19 cellular contexts compared by ENCODE assay signal in the genomic region with DNA sequence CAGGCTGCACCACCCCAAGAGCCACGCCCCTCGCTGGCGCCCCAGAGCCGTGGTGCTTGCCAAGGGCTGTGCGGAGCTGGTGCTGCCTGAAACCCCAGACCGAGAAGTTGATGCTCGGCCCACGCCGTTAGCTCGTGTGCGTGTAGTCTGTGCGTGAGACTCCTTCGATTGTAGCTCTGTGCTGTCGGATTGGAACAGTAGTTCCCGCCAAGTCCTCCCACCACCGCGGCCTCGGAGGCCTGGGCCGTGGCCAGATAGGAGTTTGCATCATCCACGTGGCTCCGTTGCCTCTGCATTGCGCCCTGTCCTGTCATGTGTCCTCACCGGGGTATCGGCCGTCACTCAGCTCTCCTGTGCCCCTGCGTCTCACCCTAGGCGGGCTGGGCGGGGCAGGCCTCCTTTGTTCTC. TPM values are rescaled to one million over a fixed set of nuclear protein-coding genes. Genes with fewer than 3 reads are reported as not detected.
A peak's percentile ranks its signal among the peaks of the same experiment; 100 is the strongest.
DNase-seq lines count a peak whose midpoint lies in the region; ATAC-seq and TF ChIP-seq lines count a peak whose summit lies in the region.
"Had no signal": no experiment of that assay in that cellular context is flagged by ENCODE, and none has a peak within 500 bp of the region (broad histone marks: within the 10 kb centered on the region; RNA-seq: fewer than 3 reads in every experiment).

No MANE protein-coding gene starts in this region.

- no peak overlapping the region for H3K4me3 Mint-ChIP-seq in activated naive CD4-positive, alpha-beta T cell treated with anti-CD3 and anti-CD28 coated beads, Interleukin-2, amount 10 ng/mL, durations not matched to agents 7 days and 5 days
- no peak overlapping the region for H3K4me3 Mint-ChIP-seq in activated naive CD4-positive, alpha-beta T cell treated with anti-CD3 and anti-CD28 coated beads for 36 hours
- no peak overlapping the region for H3K4me3 Mint-ChIP-seq in activated naive CD8-positive, alpha-beta T cell treated with anti-CD3 and anti-CD28 coated beads, Interleukin-2, amount 50 U/mL, for 24 hours
- H3K4me3 Mint-ChIP-seq: stimulated activated naive CD8-positive, alpha-beta T cell treated with anti-CD3 and anti-CD28 coated beads, Interleukin-15, Interleukin-2, amounts not matched to agents 100 ng/mL and 50 ng/mL, for 24 hours had no signal

- peak overlapping the region; percentile 20 for H3K27ac Mint-ChIP-seq in activated naive CD4-positive, alpha-beta T cell treated with anti-CD3 and anti-CD28 coated beads, Interleukin-2, amount 10 ng/mL, durations not matched to agents 7 days and 5 days
- H3K27ac Mint-ChIP-seq in activated naive CD4-positive, alpha-beta T cell treated with anti-CD3 and anti-CD28 coated beads for 36 hours = no peak overlapping the region
- H3K27ac Mint-ChIP-seq in activated naive CD8-positive, alpha-beta T cell treated with anti-CD3 and anti-CD28 coated beads, Interleukin-2, amount 50 U/mL, for 24 hours = peak overlapping the region; percentile 61
- H3K27ac Mint-ChIP-seq: stimulated activated naive CD8-positive, alpha-beta T cell treated with anti-CD3 and anti-CD28 coated beads, Interleukin-15, Interleukin-2, amounts not matched to agents 100 ng/mL and 50 ng/mL, for 24 hours had no signal

- intact Hi-C loops in activated naive CD4-positive, alpha-beta T cell treated with anti-CD3 and anti-CD28 coated beads for 36 hours (cut with micrococcal nuclease) = no loop called here
- intact Hi-C loops in left colon (cut with DNase I, micrococcal nuclease) = no loop called here
- intact Hi-C loops in spleen (cut with DNase I; ENCODE audit: low total_unique reads) = no loop called here

- no peak for DNase-seq in activated naive CD4-positive, alpha-beta T cell treated with anti-CD3 and anti-CD28 coated beads, Interleukin-2, amount 10 ng/mL, durations not matched to agents 7 days and 5 days
- DNase-seq in activated naive CD4-positive, alpha-beta T cell treated with anti-CD3 and anti-CD28 coated beads for 36 hours = no peak
- no peak for DNase-seq in activated naive CD8-positive, alpha-beta T cell treated with anti-CD3 and anti-CD28 coated beads, Interleukin-2, amount 50 U/mL, for 24 hours
- DNase-seq in left colon = peak in 1 of 2 donors; percentile 18
- DNase-seq in spleen = peak; percentile 58
- DNase-seq in activated CD8-positive, alpha-beta memory T cell treated with anti-CD3 and anti-CD28 coated beads, Interleukin-2, amount 50 U/mL, for 48 hours = no peak
- DNase-seq in AML-193 (lab: John Stamatoyannopoulos, UW) = no peak
- DNase-seq: 8988T; esophagus squamous epithelium; NCI-H1694; occipital lobe; SK-N-SH; stimulated activated CD4-positive, alpha-beta T cell treated with anti-CD3 and anti-CD28 coated beads, Interleukin-1b, Interleukin-23, amount 100 ng/mL, for 48 hours had no signal

- H3K9me3 Mint-ChIP-seq in activated naive CD4-positive, alpha-beta T cell treated with anti-CD3 and anti-CD28 coated beads, Interleukin-2, amount 10 ng/mL, durations not matched to agents 7 days and 5 days = peaks cover 8% of the 10 kb centered on the region
- peaks cover 8% of the 10 kb centered on the region for H3K9me3 Mint-ChIP-seq in activated naive CD4-positive, alpha-beta T cell treated with anti-CD3 and anti-CD28 coated beads for 36 hours
- peaks cover 19% of the 10 kb centered on the region for H3K9me3 Mint-ChIP-seq in activated naive CD8-positive, alpha-beta T cell treated with anti-CD3 and anti-CD28 coated beads, Interleukin-2, amount 50 U/mL, for 24 hours

- H3K4me1 ChIP-seq in spleen = peaks cover 0 to 7% (median 2%) of the 10 kb centered on the region in 6 donors
- H3K4me1 ChIP-seq: BLaER1 had no signal

- no peak for ATAC-seq in activated naive CD8-positive, alpha-beta T cell treated with anti-CD3 and anti-CD28 coated beads, Interleukin-2, amount 50 U/mL, for 24 hours
- ATAC-seq in left colon (peak; percentile 13), GM18909 (IDR thresholded peaks at IDR 0.05; ENCODE audit: poor library complexity, unreplicated experiment) (no peak)
- ATAC-seq: activated CD4-positive, CD25-positive, alpha-beta regulatory T cell treated with anti-CD3 and anti-CD28 coated beads, Interleukin-2, amount 50 U/mL, for 24 hours had no signal

- TF ChIP-seq POLR2A in spleen (IDR thresholded peaks at IDR 0.05) = no peak

- H3K27me3 Mint-ChIP-seq in activated naive CD4-positive, alpha-beta T cell treated with anti-CD3 and anti-CD28 coated beads, Interleukin-2, amount 10 ng/mL, durations not matched to agents 7 days and 5 days = no peaks in the 10 kb centered on the region
- no peaks in the 10 kb centered on the region for H3K27me3 Mint-ChIP-seq in activated naive CD4-positive, alpha-beta T cell treated with anti-CD3 and anti-CD28 coated beads for 36 hours (ENCODE audit: low read depth)
- no peaks in the 10 kb centered on the region for H3K27me3 Mint-ChIP-seq in activated naive CD8-positive, alpha-beta T cell treated with anti-CD3 and anti-CD28 coated beads, Interleukin-2, amount 50 U/mL, for 24 hours
- H3K27me3 Mint-ChIP-seq: stimulated activated naive CD8-positive, alpha-beta T cell treated with anti-CD3 and anti-CD28 coated beads, Interleukin-15, Interleukin-2, amounts not matched to agents 100 ng/mL and 50 ng/mL, for 24 hours had no signal

- no peaks in the 10 kb centered on the region for H3K27me3 ChIP-seq in spleen (replicated peaks in 1 of 7)
- H3K27me3 ChIP-seq: BLaER1, esophagus squamous epithelium, tibial nerve had no signal

- no peak overlapping the region for H3K27ac ChIP-seq in spleen
- H3K27ac ChIP-seq: BLaER1, esophagus squamous epithelium, HL-60, tibial nerve had no signal

- H3K36me3 Mint-ChIP-seq in activated naive CD4-positive, alpha-beta T cell treated with anti-CD3 and anti-CD28 coated beads, Interleukin-2, amount 10 ng/mL, durations not matched to agents 7 days and 5 days = peaks cover 38% of the 10 kb centered on the region
- peaks cover 16% of the 10 kb centered on the region for H3K36me3 Mint-ChIP-seq in activated naive CD4-positive, alpha-beta T cell treated with anti-CD3 and anti-CD28 coated beads for 36 hours (ENCODE audit: low read depth)
- peaks cover 32% of the 10 kb centered on the region for H3K36me3 Mint-ChIP-seq in activated naive CD8-positive, alpha-beta T cell treated with anti-CD3 and anti-CD28 coated beads, Interleukin-2, amount 50 U/mL, for 24 hours (ENCODE audit: low read depth)

- H3K36me3 ChIP-seq in spleen = peaks cover 0 to 81% (median 38%) of the 10 kb centered on the region in 6 donors

- peaks cover 0 to 17% (median 14%) of the 10 kb centered on the region in 8 donors for H3K9me3 ChIP-seq in spleen

- no peaks in the 10 kb centered on the region for H3K4me1 Mint-ChIP-seq in activated naive CD4-positive, alpha-beta T cell treated with anti-CD3 and anti-CD28 coated beads, Interleukin-2, amount 10 ng/mL, durations not matched to agents 7 days and 5 days
- peaks cover 7% of the 10 kb centered on the region for H3K4me1 Mint-ChIP-seq in activated naive CD4-positive, alpha-beta T cell treated with anti-CD3 and anti-CD28 coated beads for 36 hours (ENCODE audit: low read depth)
- H3K4me1 Mint-ChIP-seq in activated naive CD8-positive, alpha-beta T cell treated with anti-CD3 and anti-CD28 coated beads, Interleukin-2, amount 50 U/mL, for 24 hours = peaks cover 5% of the 10 kb centered on the region

- 86 to 95% (median 92%) methylated on average over 28 of the region's 28 CpGs for WGBS in spleen, 5 donors

- H3K4me3 ChIP-seq in spleen = no peak overlapping the region
- H3K4me3 ChIP-seq: BLaER1, esophagus squamous epithelium, tibial nerve had no signal

- TF ChIP-seq CTCF in spleen (IDR thresholded peaks at IDR 0.05 in 8 of 11, conservative IDR thresholded peaks at IDR 0.05 in 3 of 11) = no peak

- CTCF ChIA-PET in activated naive CD4-positive, alpha-beta T cell treated with anti-CD3 and anti-CD28 coated beads, Interleukin-2, amount 10 ng/mL, durations not matched to agents 7 days and 5 days (lab: Charles Lee) = no interaction called here
- CTCF ChIA-PET in activated naive CD4-positive, alpha-beta T cell treated with anti-CD3 and anti-CD28 coated beads for 36 hours (lab: Charles Lee) = no interaction called here

RNA-seq across cellular contexts. Expression of a gene that starts 24.2 kb away (rescaled TPM):
- 10 to 100 TPM; 54.2 to 55.0 TPM for total RNA-seq in activated naive CD4-positive, alpha-beta T cell treated with anti-CD3 and anti-CD28 coated beads for 36 hours
- 10 to 100 TPM; 47.1 to 63.6 TPM for total RNA-seq in left colon
- 10 to 100 TPM; 35.1 to 52.5 (median 50.4) TPM for total RNA-seq in spleen
- 10 to 100 TPM; 32.7 to 53.5 (median 33.2) TPM for polyA plus RNA-seq in spleen
